Comparison of ENCODE assay signal across 18 cellular contexts in the genomic region with DNA sequence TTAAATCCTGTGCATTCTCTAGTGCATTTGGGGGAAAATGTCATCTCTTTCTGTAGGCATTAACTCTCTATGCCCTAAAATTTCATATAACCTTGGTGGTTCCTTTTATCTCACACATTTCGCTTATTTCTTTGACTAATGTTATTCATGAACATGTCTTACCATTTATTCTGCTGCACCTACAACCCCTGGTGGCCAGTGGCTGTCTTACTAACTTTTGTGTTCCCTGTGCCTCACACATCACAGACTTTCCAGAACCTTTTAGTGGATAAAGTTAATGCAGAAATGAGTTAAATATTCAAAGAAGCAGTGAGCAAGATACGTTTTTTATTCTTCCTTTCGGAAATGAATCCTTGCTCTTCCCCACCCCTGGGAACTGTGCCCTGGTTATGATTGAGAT.
DNase-seq lines count a peak whose midpoint lies in the region; ATAC-seq and TF ChIP-seq lines count a peak whose summit lies in the region.
"Had no signal": no experiment of that assay in that cellular context is flagged by ENCODE, and none has a peak within 500 bp of the region (broad histone marks: within the 10 kb centered on the region; RNA-seq: fewer than 3 reads in every experiment).

No MANE protein-coding gene starts in this region.

- H4K20me1 ChIP-seq in OCI-LY1 (ENCODE audit: insufficient read depth, low read length): no peaks in the 10 kb centered on the region

- H3K9me3 ChIP-seq in cardiac muscle cell (ENCODE audit: low read depth) (no peaks in the 10 kb centered on the region), right cardiac atrium (ENCODE audit: control insufficient read depth, low read length) (no peaks in the 10 kb centered on the region), OCI-LY1 (ENCODE audit: low read length) (no peaks in the 10 kb centered on the region), gastrocnemius medialis (no peaks in the 10 kb centered on the region), WERI-Rb-1 (ENCODE audit: severe bottlenecking) (no peaks in the 10 kb centered on the region)
- H3K9me3 ChIP-seq: HAP-1, neutrophil, transverse colon had no signal

- H3K27ac ChIP-seq in cardiac muscle cell (peak overlapping the region; percentile 96), right cardiac atrium (ENCODE audit: low read length) (no peak overlapping the region), OCI-LY1 (ENCODE audit: low read depth, low read length, poor library complexity, severe bottlenecking) (no peak overlapping the region), gastrocnemius medialis (peak overlapping the region in 3 of 4 donors; percentile 86 to 90 (median 88)), WERI-Rb-1 (no peak overlapping the region)
- H3K27ac ChIP-seq: neutrophil, transverse colon had no signal

- intact Hi-C loops in right cardiac atrium (cut with DNase I): no loop called here
- intact Hi-C loops in gastrocnemius medialis (cut with DNase I; ENCODE audit: low total_unique reads): loop anchor here (5.0 to 10.0 kb wide), 2 partner anchors 106 to 326 kb away; no protein-coding TSS in a partner anchor
- intact Hi-C loops in posterior vena cava (cut with DNase I): no loop called here

- H3K27me3 ChIP-seq in cardiac muscle cell (no peaks in the 10 kb centered on the region), right cardiac atrium (ENCODE audit: control insufficient read depth, insufficient read depth) (no peaks in the 10 kb centered on the region), OCI-LY1 (ENCODE audit: insufficient read depth, low read length) (no peaks in the 10 kb centered on the region), gastrocnemius medialis (no peaks in the 10 kb centered on the region), WERI-Rb-1 (ENCODE audit: insufficient read depth, low read depth, severe bottlenecking) (no peaks in the 10 kb centered on the region)
- H3K27me3 ChIP-seq: neutrophil, transverse colon had no signal

- no peak overlapping the region for H3K4me3 ChIP-seq in cardiac muscle cell
- no peak overlapping the region for H3K4me3 ChIP-seq in right cardiac atrium (ENCODE audit: low read length)
- H3K4me3 ChIP-seq in OCI-LY1 (ENCODE audit: low read depth, low read length, poor library complexity, severe bottlenecking): no peak overlapping the region
- no peak overlapping the region for H3K4me3 ChIP-seq in epithelial cell of esophagus (ENCODE audit: low read length)
- H3K4me3 ChIP-seq in gastrocnemius medialis: no peak overlapping the region
- no peak overlapping the region for H3K4me3 ChIP-seq in WERI-Rb-1 (ENCODE audit: low read depth, low read length)
- H3K4me3 ChIP-seq: HAP-1, lung, transverse colon had no signal

- H3K9ac ChIP-seq in OCI-LY1 (ENCODE audit: low read length): no peak overlapping the region

- in situ Hi-C loops in gastrocnemius medialis (cut with MboI; ENCODE audit: low sequenced_read_pairs in 4 of 4): no loop called here

- DNase-seq in cardiac muscle cell (ENCODE audit: low read depth in 1 of 2, low spot score in 1 of 2): peak; percentile 3 to 55
- no peak for DNase-seq in right cardiac atrium
- no peak for DNase-seq in epithelial cell of esophagus (ENCODE audit: low read depth)
- no peak for DNase-seq in gastrocnemius medialis
- DNase-seq in posterior vena cava (ENCODE audit: low spot score): no peak
- DNase-seq in WERI-Rb-1: no peak
- DNase-seq: 8988T; activated naive CD4-positive, alpha-beta T cell treated with anti-CD3 and anti-CD28 coated beads, Interleukin-2, amount 10 ng/mL, durations not matched to agents 7 days and 5 days; central memory CD4-positive, alpha-beta T cell; NCI-H2029; SHP77 treated with DMSO at 0.1 percent for 48 hours; stimulated activated CD4-positive, alpha-beta T cell treated with anti-CD3 and anti-CD28 coated beads, Interleukin-15, amount 100 ng/mL, for 24 hours; transverse colon had no signal

- 43% methylated on average over 3 of the region's 3 CpGs for WGBS in right cardiac atrium

- ATAC-seq in right cardiac atrium (no peak), gastrocnemius medialis (no peak), HG03045 (IDR thresholded peaks at IDR 0.05; ENCODE audit: unreplicated experiment) (no peak)

- no peak overlapping the region for H3K4me2 ChIP-seq in OCI-LY1 (ENCODE audit: low read length)

- no peaks in the 10 kb centered on the region for H3F3A ChIP-seq in OCI-LY1 (ENCODE audit: insufficient read depth, low read length)

- H2AFZ ChIP-seq in OCI-LY1 (ENCODE audit: low read length): no peak overlapping the region

- no peak for TF ChIP-seq POLR2A in gastrocnemius medialis (IDR thresholded peaks at IDR 0.05)

- H3K79me2 ChIP-seq in OCI-LY1 (ENCODE audit: insufficient read depth, low read length): no peaks in the 10 kb centered on the region

- H3K4me1 ChIP-seq in cardiac muscle cell (ENCODE audit: low read depth): peaks cover 50% of the 10 kb centered on the region
- H3K4me1 ChIP-seq in right cardiac atrium (ENCODE audit: control insufficient read depth, insufficient read depth, low read length): peaks cover 10% of the 10 kb centered on the region
- H3K4me1 ChIP-seq in OCI-LY1 (ENCODE audit: insufficient read depth, low read length, severe bottlenecking): no peaks in the 10 kb centered on the region
- peaks cover 48 to 50% of the 10 kb centered on the region in 2 donors for H3K4me1 ChIP-seq in gastrocnemius medialis
- H3K4me1 ChIP-seq: HAP-1 had no signal

- H3K36me3 ChIP-seq in cardiac muscle cell (no peaks in the 10 kb centered on the region), OCI-LY1 (ENCODE audit: insufficient read depth, low read length) (no peaks in the 10 kb centered on the region), gastrocnemius medialis (no peaks in the 10 kb centered on the region), WERI-Rb-1 (no peaks in the 10 kb centered on the region)
- H3K36me3 ChIP-seq: HAP-1, neutrophil, transverse colon had no signal

- H3K9me2 ChIP-seq in OCI-LY1 (ENCODE audit: low read depth, low read length): no peaks in the 10 kb centered on the region

- TF ChIP-seq CTCF in cardiac muscle cell (IDR thresholded peaks at IDR 0.05; ENCODE audit: low read depth, low read length): peak; percentile 50
- TF ChIP-seq CTCF in OCI-LY1 (IDR thresholded peaks at IDR 0.05; ENCODE audit: low read length): peak; percentile 29; the same call in 1 of the 2 replicates
- TF ChIP-seq CTCF in epithelial cell of esophagus (IDR thresholded peaks at IDR 0.05; ENCODE audit: insufficient read depth, low read depth, low read length, missing control alignments): peak; percentile 20
- peak in 4 of 5 experiments; percentile 13 to 46 (median 26) for TF ChIP-seq CTCF in gastrocnemius medialis (IDR thresholded peaks at IDR 0.05 in 4 of 5, conservative IDR thresholded peaks at IDR 0.05 in 1 of 5)
- TF ChIP-seq CTCF in WERI-Rb-1 (IDR thresholded peaks at IDR 0.05; ENCODE audit: low read depth, low read length): no peak

Comparison
In these comparisons a context has a peak if more than half of its experiments do, and no peak if none do; other contexts are left out.
1. DNase-seq: peak in cardiac muscle cell (2 of 2); none in right cardiac atrium (0 of 3), epithelial cell of esophagus (single experiment), gastrocnemius medialis (0 of 2), posterior vena cava (single experiment) and WERI-Rb-1 (single experiment).
2. H3K27ac ChIP-seq: peak in cardiac muscle cell (single experiment) and gastrocnemius medialis (3 of 4); none in right cardiac atrium (single experiment), OCI-LY1 (single experiment) and WERI-Rb-1 (single experiment).